Comparison of ENCODE assay signal across 8 cellular contexts in the genomic region with DNA sequence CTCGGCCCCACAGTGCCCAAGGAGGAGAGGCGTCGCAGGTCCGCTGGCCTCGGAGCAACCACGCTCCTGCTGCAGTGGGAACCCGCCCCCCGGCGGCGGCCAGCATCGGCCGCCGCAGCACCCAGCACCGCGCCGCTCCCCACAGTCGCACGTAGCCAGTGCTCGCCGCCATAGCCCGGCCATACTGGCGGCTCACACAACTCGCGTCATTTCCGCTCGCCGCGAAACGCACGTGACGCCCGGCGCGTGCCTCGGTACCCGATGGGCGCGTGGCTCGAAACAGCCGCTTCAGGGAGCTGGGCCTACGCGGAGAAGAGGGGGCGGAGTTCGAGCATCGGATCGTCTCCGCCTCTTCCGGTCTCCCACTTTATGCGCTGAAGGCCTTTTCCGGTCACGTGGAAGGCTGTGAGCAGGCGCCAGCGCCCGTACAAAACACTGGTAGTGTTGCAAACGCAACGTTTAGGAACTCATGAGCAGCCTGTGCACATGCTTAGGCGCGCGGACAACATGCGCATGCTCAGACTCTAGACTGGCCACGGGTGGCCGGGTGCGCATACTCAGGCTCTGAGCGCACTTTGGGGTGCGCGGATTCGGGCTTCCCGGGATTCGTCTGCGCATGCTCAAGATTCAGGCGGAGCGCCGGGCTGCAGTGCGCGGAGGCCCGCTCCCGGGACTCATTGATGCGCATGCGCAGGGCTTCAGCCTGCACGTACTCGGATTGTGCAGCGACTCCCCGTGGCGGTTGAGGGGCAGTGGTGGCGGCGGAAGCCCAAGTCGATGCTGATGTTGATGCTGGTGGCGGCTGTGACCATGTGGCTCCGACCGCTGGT. TPM values are rescaled to one million over a fixed set of nuclear protein-coding genes. Genes with fewer than 3 reads are reported as not detected.
DNase-seq lines count a peak whose midpoint lies in the region; ATAC-seq and TF ChIP-seq lines count a peak whose summit lies in the region.

A gene with protein sequence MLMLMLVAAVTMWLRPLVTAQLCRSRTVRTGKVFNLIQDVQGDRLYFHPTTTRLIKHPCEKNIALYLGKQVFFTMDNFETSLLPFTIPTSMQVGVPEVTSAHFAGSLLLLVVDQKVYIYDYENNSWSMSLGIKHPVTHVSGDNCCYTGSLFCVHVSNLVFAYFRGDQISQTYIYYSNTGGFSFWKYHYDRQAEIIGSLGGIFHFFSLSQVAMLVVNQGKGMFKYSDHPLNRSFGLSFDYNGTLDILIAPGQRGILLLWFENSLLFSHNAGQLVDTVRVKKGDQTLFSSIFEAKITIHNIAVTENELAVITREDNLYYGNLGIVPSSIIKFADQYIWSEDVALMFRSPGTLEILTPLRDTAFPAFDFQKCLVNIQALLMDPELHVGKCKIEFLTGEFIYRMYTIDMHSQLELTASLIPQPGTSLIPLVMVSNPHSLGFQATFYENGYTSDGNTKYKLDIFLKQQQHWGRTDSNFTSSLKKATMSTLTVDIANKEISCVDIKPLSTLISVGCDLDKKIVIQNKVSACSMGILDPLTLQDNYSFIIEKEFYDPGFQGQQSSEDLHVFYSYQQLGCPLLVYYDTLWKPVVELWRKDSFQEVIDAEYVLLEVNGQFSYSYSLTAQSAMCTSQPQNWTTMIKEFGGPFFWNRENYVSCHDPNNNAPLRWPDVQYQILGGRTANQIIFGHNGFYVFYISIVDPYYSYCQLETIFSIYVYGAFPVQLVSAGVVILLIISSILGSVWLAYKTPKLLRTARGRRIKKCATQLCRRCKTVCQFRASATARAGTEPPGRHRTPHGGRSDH (plus strand): TSS at position 677 of the 830 bp plus-strand sequence. CDS start 101 bp downstream, at position 778.
A gene with protein sequence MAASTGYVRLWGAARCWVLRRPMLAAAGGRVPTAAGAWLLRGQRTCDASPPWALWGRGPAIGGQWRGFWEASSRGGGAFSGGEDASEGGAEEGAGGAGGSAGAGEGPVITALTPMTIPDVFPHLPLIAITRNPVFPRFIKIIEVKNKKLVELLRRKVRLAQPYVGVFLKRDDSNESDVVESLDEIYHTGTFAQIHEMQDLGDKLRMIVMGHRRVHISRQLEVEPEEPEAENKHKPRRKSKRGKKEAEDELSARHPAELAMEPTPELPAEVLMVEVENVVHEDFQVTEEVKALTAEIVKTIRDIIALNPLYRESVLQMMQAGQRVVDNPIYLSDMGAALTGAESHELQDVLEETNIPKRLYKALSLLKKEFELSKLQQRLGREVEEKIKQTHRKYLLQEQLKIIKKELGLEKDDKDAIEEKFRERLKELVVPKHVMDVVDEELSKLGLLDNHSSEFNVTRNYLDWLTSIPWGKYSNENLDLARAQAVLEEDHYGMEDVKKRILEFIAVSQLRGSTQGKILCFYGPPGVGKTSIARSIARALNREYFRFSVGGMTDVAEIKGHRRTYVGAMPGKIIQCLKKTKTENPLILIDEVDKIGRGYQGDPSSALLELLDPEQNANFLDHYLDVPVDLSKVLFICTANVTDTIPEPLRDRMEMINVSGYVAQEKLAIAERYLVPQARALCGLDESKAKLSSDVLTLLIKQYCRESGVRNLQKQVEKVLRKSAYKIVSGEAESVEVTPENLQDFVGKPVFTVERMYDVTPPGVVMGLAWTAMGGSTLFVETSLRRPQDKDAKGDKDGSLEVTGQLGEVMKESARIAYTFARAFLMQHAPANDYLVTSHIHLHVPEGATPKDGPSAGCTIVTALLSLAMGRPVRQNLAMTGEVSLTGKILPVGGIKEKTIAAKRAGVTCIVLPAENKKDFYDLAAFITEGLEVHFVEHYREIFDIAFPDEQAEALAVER (minus strand): TSS at position 186 of the 830 bp plus-strand sequence. CDS start 14 bp downstream, at position 172.

- H3K4me3 ChIP-seq in osteoblast (ENCODE audit: insufficient read depth, low read length) = peak within 1 kb of the TSS; percentile 95
- H3K4me3 ChIP-seq in thymus (ENCODE audit: low read length) = peak within 1 kb of the TSS; percentile 52

- DNase-seq in NCI-H1092 (lab: John Stamatoyannopoulos, UW) = peak; percentile 98
- peak; percentile 99 for DNase-seq in activated naive CD8-positive, alpha-beta T cell treated with anti-CD3 and anti-CD28 coated beads for 36 hours
- DNase-seq in glutamatergic neuron = peak; percentile 99
- DNase-seq in osteoblast (ENCODE audit: insufficient read length, low spot score, missing footprints) = peak; percentile 99

- TF ChIP-seq CTCF in GM12801 (IDR thresholded peaks at IDR 0.05; ENCODE audit: extremely low read depth, insufficient read length) (peak; percentile 34), glutamatergic neuron (IDR thresholded peaks at IDR 0.05; ENCODE audit: partially characterized antibody, unreplicated experiment) (peak; percentile 86), osteoblast (IDR thresholded peaks at IDR 0.05; ENCODE audit: extremely low read depth, low read depth, low read length) (peak; percentile 88)

- H3K27me3 Mint-ChIP-seq in activated naive CD8-positive, alpha-beta T cell treated with anti-CD3 and anti-CD28 coated beads for 36 hours = no peaks in the 10 kb centered on the region
- peaks cover 7% of the 10 kb centered on the region for H3K27me3 Mint-ChIP-seq in glutamatergic neuron (ENCODE audit: unreplicated experiment)

- H3K27ac ChIP-seq in osteoblast (ENCODE audit: low read depth, low read length) = peak within 1 kb of the TSS; percentile 98
- peak within 1 kb of the TSS; percentile 98 for H3K27ac ChIP-seq in thymus (ENCODE audit: low read depth)

- H2AFZ ChIP-seq in osteoblast (ENCODE audit: low read length) = peak within 1 kb of the TSS; percentile 94

- H3K9me3 ChIP-seq in osteoblast (ENCODE audit: low read depth, low read length) (no peaks in the 10 kb centered on the region), thymus (ENCODE audit: control insufficient read depth) (no peaks in the 10 kb centered on the region)

- H3K4me3 Mint-ChIP-seq in activated naive CD8-positive, alpha-beta T cell treated with anti-CD3 and anti-CD28 coated beads for 36 hours = peak within 1 kb of the TSS; percentile 98
- peak within 1 kb of the TSS; percentile 89 for H3K4me3 Mint-ChIP-seq in glutamatergic neuron (ENCODE audit: unreplicated experiment)

- H3K36me3 ChIP-seq in osteoblast (ENCODE audit: insufficient read depth, low read length) = peaks cover 3% of the 10 kb centered on the region
- H3K36me3 ChIP-seq in thymus (ENCODE audit: control insufficient read depth, insufficient read depth) = peaks cover 5% of the 10 kb centered on the region

- H3K27ac Mint-ChIP-seq in activated naive CD8-positive, alpha-beta T cell treated with anti-CD3 and anti-CD28 coated beads for 36 hours = peak within 1 kb of the TSS; percentile 100
- H3K27ac Mint-ChIP-seq in glutamatergic neuron (ENCODE audit: unreplicated experiment) = peak within 1 kb of the TSS; percentile 87

- peaks cover 43% of the 10 kb centered on the region for H3K79me2 ChIP-seq in osteoblast (ENCODE audit: insufficient read depth, low read length)

- H3K4me1 ChIP-seq in osteoblast (ENCODE audit: insufficient read depth, low read length) = peaks cover 23% of the 10 kb centered on the region
- H3K4me1 ChIP-seq in thymus (ENCODE audit: control insufficient read depth, insufficient read depth, low read length) = peaks cover 9% of the 10 kb centered on the region

- H3K4me1 Mint-ChIP-seq in activated naive CD8-positive, alpha-beta T cell treated with anti-CD3 and anti-CD28 coated beads for 36 hours = peaks cover 22% of the 10 kb centered on the region
- peaks cover 12% of the 10 kb centered on the region for H3K4me1 Mint-ChIP-seq in glutamatergic neuron (ENCODE audit: low read depth, unreplicated experiment)

- peaks cover 34% of the 10 kb centered on the region for H3K36me3 Mint-ChIP-seq in activated naive CD8-positive, alpha-beta T cell treated with anti-CD3 and anti-CD28 coated beads for 36 hours
- no peaks in the 10 kb centered on the region for H3K36me3 Mint-ChIP-seq in glutamatergic neuron (ENCODE audit: unreplicated experiment)

- WGBS in thymus = under 1% methylated on average over 90 of the region's 90 CpGs

- no peaks in the 10 kb centered on the region for H3K9me3 Mint-ChIP-seq in activated naive CD8-positive, alpha-beta T cell treated with anti-CD3 and anti-CD28 coated beads for 36 hours
- peaks cover 11% of the 10 kb centered on the region for H3K9me3 Mint-ChIP-seq in glutamatergic neuron (ENCODE audit: unreplicated experiment)

- ATAC-seq in HG02610 (IDR thresholded peaks at IDR 0.05; ENCODE audit: unreplicated experiment) (peak; percentile 80), SK-N-SH treated with all-trans-retinoic acid at 6 μM for 48 hours (peak; percentile 95)

- peaks cover 15% of the 10 kb centered on the region for H4K20me1 ChIP-seq in osteoblast (ENCODE audit: insufficient read depth, low read length)

- H3K27me3 ChIP-seq in osteoblast (ENCODE audit: insufficient read depth, low read length) = no peaks in the 10 kb centered on the region
- H3K27me3 ChIP-seq in thymus (ENCODE audit: control insufficient read depth, insufficient read depth) = no peaks in the 10 kb centered on the region

- H3K4me2 ChIP-seq in osteoblast (ENCODE audit: insufficient read depth, low read length) = peak within 1 kb of the TSS; percentile 95

TF ChIP-seq in SK-N-SH treated with all-trans-retinoic acid at 6 μM for 48 hours, 23 proteins besides CTCF, POLR2A, EP300 and RAD21 (continues in another document):
- TF ChIP-seq ISL1 (CRISPR knock-in tag; IDR thresholded peaks at IDR 0.05) = no peak
- TF ChIP-seq ZC3H10 (CRISPR knock-in tag; IDR thresholded peaks at IDR 0.05) = no peak
- TF ChIP-seq RARB (CRISPR knock-in tag; IDR thresholded peaks at IDR 0.05) = no peak
- no peak for TF ChIP-seq ESRRG (CRISPR knock-in tag; IDR thresholded peaks at IDR 0.05)
- no peak for TF ChIP-seq CSRNP3 (CRISPR knock-in tag; IDR thresholded peaks at IDR 0.05)
- TF ChIP-seq ZNF8 (CRISPR knock-in tag; IDR thresholded peaks at IDR 0.05) = no peak

RNA-seq across cellular contexts. Expression of the first gene that starts in this region (rescaled TPM):
- total RNA-seq in activated naive CD8-positive, alpha-beta T cell treated with anti-CD3 and anti-CD28 coated beads for 36 hours = not detected
- total RNA-seq in glutamatergic neuron (ENCODE audit: unreplicated experiment) (not detected), osteoblast (under 0.01 TPM in 2 replicates)
- 0.05 TPM for polyA plus RNA-seq in thymus

RNA-seq across cellular contexts. Expression of the second gene that starts in this region (rescaled TPM):
- total RNA-seq in activated naive CD8-positive, alpha-beta T cell treated with anti-CD3 and anti-CD28 coated beads for 36 hours = 100 to 1,000 TPM; 277 to 287 TPM
- total RNA-seq in glutamatergic neuron (ENCODE audit: unreplicated experiment) (98.5 TPM), osteoblast (130 and 163 TPM in 2 replicates)
- polyA plus RNA-seq in thymus = 37.7 TPM

Comparison
In these comparisons a context has a peak if more than half of its experiments do, and no peak if none do; other contexts are left out.
1. Peak in every context shown above with its lines: DNase-seq, ATAC-seq, H3K4me3 ChIP-seq and H3K27ac ChIP-seq.
2. CTCF ChIP-seq: peak in every context shown above with its lines; median percentile 88 in osteoblast; 86 in glutamatergic neuron; 34 in GM12801.